In genomic region chr12:128819293-128820144, GRCh38 we compare ENCODE assay signal across 1 cellular context.
TF ChIP-seq lines count a peak whose summit lies in the region.

No MANE protein-coding gene starts in this region.

TF ChIP-seq in H1, 55 proteins besides CTCF, POLR2A, EP300 and RAD21 (continued from another document):
- TF ChIP-seq CHD7 (IDR thresholded peaks at IDR 0.05; ENCODE audit: insufficient replicate concordance, low read length) (no peak), FOSL1 (IDR thresholded peaks at IDR 0.05; ENCODE audit: insufficient read depth, low read depth, low read length) (no peak), ATF2 (IDR thresholded peaks at IDR 0.05; ENCODE audit: low read length) (no peak), SAP30 (IDR thresholded peaks at IDR 0.05; ENCODE audit: insufficient read depth, insufficient replicate concordance, low read length) (no peak), SIN3A (conservative IDR thresholded peaks at IDR 0.05 in 1 of 2, IDR thresholded peaks at IDR 0.05 in 1 of 2; ENCODE audit: low read depth in 1 of 2, low read length in 2 of 2) (no peak), POLR2AphosphoS5 (IDR thresholded peaks at IDR 0.05; ENCODE audit: low read depth, low read length) (no peak), MAX (IDR thresholded peaks at IDR 0.05) (no peak), JUND (IDR thresholded peaks at IDR 0.05; ENCODE audit: low read length) (no peak), SP2 (IDR thresholded peaks at IDR 0.05; ENCODE audit: low read length) (no peak), USF2 (IDR thresholded peaks at IDR 0.05; ENCODE audit: low read length) (no peak), RXRA (IDR thresholded peaks at IDR 0.05; ENCODE audit: insufficient read depth, low read depth, low read length) (no peak), TAF7 (optimal IDR thresholded peaks at IDR 0.05; ENCODE audit: borderline replicate concordance, low read depth, low read length) (no peak), RFX5 (IDR thresholded peaks at IDR 0.05; ENCODE audit: borderline replicate concordance, low read depth, low read length) (no peak), KDM4A (IDR thresholded peaks at IDR 0.05; ENCODE audit: low read depth, low read length, severe bottlenecking) (no peak)
